ENCODE assay signal across 14 cellular contexts in the genomic region with DNA sequence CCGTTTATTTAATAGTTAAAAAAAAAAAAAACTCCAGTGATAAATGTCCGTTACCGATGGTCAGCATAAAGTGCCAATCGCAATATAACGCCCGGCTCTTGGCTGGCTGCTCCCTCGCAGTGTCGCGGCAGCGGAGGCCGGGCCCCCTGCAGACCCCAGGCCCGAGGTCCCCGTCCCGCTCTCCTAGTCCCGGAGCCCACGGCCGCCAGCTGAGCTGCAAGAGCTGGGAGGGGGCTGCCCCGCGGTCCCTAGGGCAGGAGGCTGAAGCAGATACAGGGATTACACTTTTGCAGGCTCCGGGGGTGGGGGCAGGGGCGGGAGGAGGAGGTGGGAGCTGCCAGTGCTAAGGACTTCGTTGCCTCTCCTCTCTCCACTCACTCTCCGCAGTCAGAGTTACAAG. TPM values are rescaled to one million over a fixed set of nuclear protein-coding genes. Genes with fewer than 3 reads are reported as not detected.
DNase-seq lines count a peak whose midpoint lies in the region; ATAC-seq, FAIRE-seq and TF ChIP-seq lines count a peak whose summit lies in the region.
"Had no signal": no experiment of that assay in that cellular context is flagged by ENCODE, and none has a peak within 500 bp of the region (broad histone marks: within the 10 kb centered on the region; RNA-seq: fewer than 3 reads in every experiment).

No MANE protein-coding gene starts in this region.

- peak overlapping the region; percentile 72 to 73 for H3K4me3 Mint-ChIP-seq in activated T-cell treated with anti-CD3 and anti-CD28 coated beads, Interleukin-2, amount 50 U/mL, for 72 hours
- no peak overlapping the region for H3K4me3 Mint-ChIP-seq in activated T-cell treated with anti-CD3 and anti-CD28 coated beads, Interleukin-2, amount 50 U/mL, for 4 hours

- H3K9me3 Mint-ChIP-seq in activated T-cell treated with anti-CD3 and anti-CD28 coated beads, Interleukin-2, amount 50 U/mL, for 72 hours, result no peaks in the 10 kb centered on the region
- no peaks in the 10 kb centered on the region for H3K9me3 Mint-ChIP-seq in activated T-cell treated with anti-CD3 and anti-CD28 coated beads, Interleukin-2, amount 50 U/mL, for 4 hours

- TF ChIP-seq EP300 in suprapubic skin (IDR thresholded peaks at IDR 0.05), result no peak

- H3K36me3 Mint-ChIP-seq in activated T-cell treated with anti-CD3 and anti-CD28 coated beads, Interleukin-2, amount 50 U/mL, for 72 hours (ENCODE audit: insufficient read depth in 2 of 2), result peaks cover 1 to 4% of the 10 kb centered on the region in 2 donors
- H3K36me3 Mint-ChIP-seq in activated T-cell treated with anti-CD3 and anti-CD28 coated beads, Interleukin-2, amount 50 U/mL, for 4 hours (ENCODE audit: insufficient read depth), result no peaks in the 10 kb centered on the region

- no peak for FAIRE-seq in small intestine (lab: Jason Lieb, UNC)

- no peak for ATAC-seq in activated T-cell treated with anti-CD3 and anti-CD28 coated beads, Interleukin-2, amount 50 U/mL, for 72 hours (replicated peaks in 1 of 2)
- ATAC-seq in activated T-cell treated with anti-CD3 and anti-CD28 coated beads, Interleukin-2, amount 50 U/mL, for 4 hours, result no peak
- ATAC-seq in HG03039 (IDR thresholded peaks at IDR 0.05; ENCODE audit: unreplicated experiment), result no peak

- H3K27me3 Mint-ChIP-seq in activated T-cell treated with anti-CD3 and anti-CD28 coated beads, Interleukin-2, amount 50 U/mL, for 72 hours (ENCODE audit: low read depth), result peaks cover 68% of the 10 kb centered on the region
- peaks cover 69% of the 10 kb centered on the region for H3K27me3 Mint-ChIP-seq in activated T-cell treated with anti-CD3 and anti-CD28 coated beads, Interleukin-2, amount 50 U/mL, for 4 hours (ENCODE audit: low read depth)

- 32% methylated on average over 22 of the region's 23 CpGs for WGBS in suprapubic skin
- 12 to 36% (median 13%) methylated on average over 23 of the region's 23 CpGs for WGBS in small intestine, 3 donors

- peaks cover 36% of the 10 kb centered on the region for H3K4me1 Mint-ChIP-seq in activated T-cell treated with anti-CD3 and anti-CD28 coated beads, Interleukin-2, amount 50 U/mL, for 72 hours (ENCODE audit: low read depth)
- peaks cover 26% of the 10 kb centered on the region for H3K4me1 Mint-ChIP-seq in activated T-cell treated with anti-CD3 and anti-CD28 coated beads, Interleukin-2, amount 50 U/mL, for 4 hours (ENCODE audit: low read depth)

- H3K27ac ChIP-seq in ascending aorta (peak overlapping the region; percentile 96), suprapubic skin (no peak overlapping the region), small intestine (ENCODE audit: low read depth in 1 of 2, low read length in 1 of 2) (no peak overlapping the region)

- no peak overlapping the region for H3K27ac Mint-ChIP-seq in activated T-cell treated with anti-CD3 and anti-CD28 coated beads, Interleukin-2, amount 50 U/mL, for 72 hours

- peaks cover 15 to 51% of the 10 kb centered on the region in 2 donors for H3K4me1 ChIP-seq in ascending aorta
- peaks cover 41% of the 10 kb centered on the region for H3K4me1 ChIP-seq in suprapubic skin
- H3K4me1 ChIP-seq in small intestine (ENCODE audit: control insufficient read depth in 2 of 2, insufficient read depth in 1 of 2, low read depth in 1 of 2, low read length in 1 of 2), result peaks cover 0 to 3% of the 10 kb centered on the region in 2 donors

- DNase-seq in activated T-cell treated with anti-CD3 and anti-CD28 coated beads, Interleukin-2, amount 50 U/mL, for 72 hours, result no peak
- no peak for DNase-seq in activated T-cell treated with anti-CD3 and anti-CD28 coated beads, Interleukin-2, amount 50 U/mL, for 4 hours
- DNase-seq in ascending aorta (ENCODE audit: low spot score in 2 of 2) (peak in 1 of 2 donors; percentile 63), left kidney (ENCODE audit: low read depth, low spot score) (peak; percentile 14), suprapubic skin (ENCODE audit: low spot score in 2 of 2) (no peak), small intestine (no peak), NCI-H2029 treated with DMSO at 0.1 percent for 48 hours (lab: John Stamatoyannopoulos, UW) (no peak)
- DNase-seq: DMS 273 treated with DMSO at 0.1 percent for 48 hours, foreskin fibroblast, kidney glomerular epithelial cell, NCI-H146, NCI-H524 treated with DMSO at 0.1 percent for 48 hours, transverse colon had no signal

- no peaks in the 10 kb centered on the region for H3K27me3 ChIP-seq in ascending aorta
- H3K27me3 ChIP-seq in suprapubic skin, result peaks cover 73% of the 10 kb centered on the region
- peaks cover 11 to 42% of the 10 kb centered on the region in 2 donors for H3K27me3 ChIP-seq in small intestine (ENCODE audit: control insufficient read depth in 2 of 2, insufficient read depth in 2 of 2, low read length in 2 of 2)

- H3K36me3 ChIP-seq in ascending aorta (peaks cover 8% of the 10 kb centered on the region in 2 donors), suprapubic skin (no peaks in the 10 kb centered on the region), small intestine (ENCODE audit: control insufficient read depth in 2 of 2, insufficient read depth in 2 of 2, low read length in 2 of 2) (no peaks in the 10 kb centered on the region)
- H3K36me3 ChIP-seq: transverse colon had no signal

- no peaks in the 10 kb centered on the region for H3K9me3 ChIP-seq in ascending aorta
- no peaks in the 10 kb centered on the region for H3K9me3 ChIP-seq in suprapubic skin
- H3K9me3 ChIP-seq in small intestine (ENCODE audit: control insufficient read depth, low read depth), result no peaks in the 10 kb centered on the region
- H3K9me3 ChIP-seq: transverse colon had no signal

- intact Hi-C loops in ascending aorta (cut with DNase I), result loop anchor here (10.0 kb wide), 2 partner anchors 703 to 1093 kb away; a partner anchor contains a TSS

- no peak for TF ChIP-seq POLR2A in suprapubic skin (IDR thresholded peaks at IDR 0.05)

- peak overlapping the region; percentile 18 to 91 for H3K4me3 ChIP-seq in ascending aorta
- H3K4me3 ChIP-seq in suprapubic skin, result peak overlapping the region; percentile 28
- H3K4me3 ChIP-seq in small intestine (ENCODE audit: low read depth in 1 of 2, low read length in 2 of 2), result no peak overlapping the region

- TF ChIP-seq CTCF in ascending aorta (IDR thresholded peaks at IDR 0.05), result no peak
- TF ChIP-seq CTCF in suprapubic skin (IDR thresholded peaks at IDR 0.05), result no peak

RNA-seq across cellular contexts. Expression of a gene that starts 6.9 kb away (rescaled TPM):
- not detected for total RNA-seq in activated T-cell treated with anti-CD3 and anti-CD28 coated beads, Interleukin-2, amount 50 U/mL, for 72 hours
- total RNA-seq in activated T-cell treated with anti-CD3 and anti-CD28 coated beads, Interleukin-2, amount 50 U/mL, for 4 hours, result not detected
- total RNA-seq in ascending aorta (66.7 TPM), suprapubic skin (10 to 100 TPM in 1 of 4 donors, 1 to 10 TPM in 3; 3.0 to 12.8 (median 5.6) TPM)
- 10 to 100 TPM in 1 of 3 donors, under 1 TPM in 1, not detected in 1; 0.27 to 12.2 TPM for polyA plus RNA-seq in small intestine

Comparison
In these comparisons a context has a peak if more than half of its experiments do, and no peak if none do; other contexts are left out.
1. H3K27ac ChIP-seq: peak in ascending aorta (2 of 2); none in suprapubic skin (single experiment) and small intestine (0 of 2).
2. H3K4me3 ChIP-seq: peak in ascending aorta (2 of 2) and suprapubic skin (single experiment); none in small intestine (0 of 2).